1 cellular context compared by ENCODE assay signal in the genomic region with DNA sequence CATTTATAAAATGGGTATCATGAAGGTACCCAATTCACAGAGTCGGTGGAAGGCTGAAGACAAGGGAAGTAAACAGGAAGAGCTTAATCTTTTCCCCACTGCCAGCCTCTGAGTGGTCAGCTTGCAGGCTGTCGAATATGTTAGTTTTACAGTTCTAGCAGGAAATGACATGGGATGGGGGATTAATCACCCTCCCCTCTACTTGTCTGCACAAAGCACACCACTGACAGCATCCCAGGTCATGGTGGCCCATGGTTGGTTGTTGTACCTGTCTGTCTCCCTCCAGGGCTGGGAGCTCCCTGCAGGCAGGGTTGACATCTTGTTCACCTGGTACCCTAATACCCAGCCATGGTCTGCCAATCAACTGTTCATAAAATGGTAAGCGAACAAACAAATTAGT.
TF ChIP-seq lines count a peak whose summit lies in the region.

No MANE protein-coding gene starts in this region.

TF ChIP-seq in IMR-90, 13 proteins besides CTCF, POLR2A, EP300 and RAD21:
- TF ChIP-seq MAZ (IDR thresholded peaks at IDR 0.05; ENCODE audit: borderline replicate concordance, low read depth, low read length): no peak
- no peak for TF ChIP-seq NFE2L2 (IDR thresholded peaks at IDR 0.05; ENCODE audit: low read depth, low read length)
- TF ChIP-seq BHLHE40 (IDR thresholded peaks at IDR 0.05; ENCODE audit: low read depth, low read length): no peak
- TF ChIP-seq, protein P1, sequence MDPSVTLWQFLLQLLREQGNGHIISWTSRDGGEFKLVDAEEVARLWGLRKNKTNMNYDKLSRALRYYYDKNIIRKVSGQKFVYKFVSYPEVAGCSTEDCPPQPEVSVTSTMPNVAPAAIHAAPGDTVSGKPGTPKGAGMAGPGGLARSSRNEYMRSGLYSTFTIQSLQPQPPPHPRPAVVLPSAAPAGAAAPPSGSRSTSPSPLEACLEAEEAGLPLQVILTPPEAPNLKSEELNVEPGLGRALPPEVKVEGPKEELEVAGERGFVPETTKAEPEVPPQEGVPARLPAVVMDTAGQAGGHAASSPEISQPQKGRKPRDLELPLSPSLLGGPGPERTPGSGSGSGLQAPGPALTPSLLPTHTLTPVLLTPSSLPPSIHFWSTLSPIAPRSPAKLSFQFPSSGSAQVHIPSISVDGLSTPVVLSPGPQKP (IDR thresholded peaks at IDR 0.05; ENCODE audit: borderline replicate concordance, low read depth, low read length): no peak
- TF ChIP-seq, protein P2, sequence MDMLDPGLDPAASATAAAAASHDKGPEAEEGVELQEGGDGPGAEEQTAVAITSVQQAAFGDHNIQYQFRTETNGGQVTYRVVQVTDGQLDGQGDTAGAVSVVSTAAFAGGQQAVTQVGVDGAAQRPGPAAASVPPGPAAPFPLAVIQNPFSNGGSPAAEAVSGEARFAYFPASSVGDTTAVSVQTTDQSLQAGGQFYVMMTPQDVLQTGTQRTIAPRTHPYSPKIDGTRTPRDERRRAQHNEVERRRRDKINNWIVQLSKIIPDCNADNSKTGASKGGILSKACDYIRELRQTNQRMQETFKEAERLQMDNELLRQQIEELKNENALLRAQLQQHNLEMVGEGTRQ (IDR thresholded peaks at IDR 0.05; ENCODE audit: low read depth, low read length): no peak
